In genomic region chr19:45685045-45685444, GRCh38 we compare ENCODE assay signal across 5 cellular contexts. TPM values are rescaled to one million over a fixed set of nuclear protein-coding genes. Genes with fewer than 3 reads are reported as not detected.
A peak's percentile ranks its signal among the peaks of the same experiment; 100 is the strongest.
DNase-seq lines count a peak whose midpoint lies in the region; ATAC-seq, FAIRE-seq and TF ChIP-seq lines count a peak whose summit lies in the region.
"Not testable (repeated sequence)": the region's sequence is repeated elsewhere in the genome, so short reads cannot be mapped to it uniquely, and the experiment has no call there.

No MANE protein-coding gene starts in this region.

- peaks cover 15% of the 10 kb centered on the region for H3K79me2 ChIP-seq in K562 (ENCODE audit: control insufficient read depth, insufficient read depth, low read length)

- H3K4me1 Mint-ChIP-seq in T-helper 17 cell, nephron progenitor cell: not testable (repeated sequence)
- peaks cover 9 to 21% of the 10 kb centered on the region in 2 donors for H3K4me1 Mint-ChIP-seq in stimulated activated naive B cell treated with anti-CD40 and anti-IgM and Interleukin-4, amounts not matched to agents 10 μg/mL and 1 μg/mL and 100 μg/mL, for 72 hours

- TF ChIP-seq POLR2A in K562 (conservative IDR thresholded peaks at IDR 0.05): peak; percentile 46

- H3K36me3 ChIP-seq in HEK293 (ENCODE audit: control insufficient read depth in 2 of 2, insufficient read depth in 1 of 2, low read length in 2 of 2) (peaks cover 59 to 61% of the 10 kb centered on the region in 2 experiments), K562 (ENCODE audit: control insufficient read depth, insufficient read depth, low read length) (peaks cover 70% of the 10 kb centered on the region; the same call in 2 of the 3 replicates)

- not testable (repeated sequence) for H3K9me3 ChIP-seq in HEK293 (ENCODE audit: control insufficient read depth, insufficient read depth, low read depth, low read length); T-helper 17 cell (ENCODE audit: control insufficient read depth, low read length, poor library complexity, severe bottlenecking); K562 (replicated peaks; ENCODE audit: control insufficient read depth, insufficient read depth, low read depth, low read length)

- not testable (repeated sequence) for BruUV-seq in K562 (replicated peaks; lab: Mats Ljungman, UMichigan)

- in situ Hi-C loops in K562 (cut with MboI): not testable (repeated sequence)

- not testable (repeated sequence) for H2AFZ ChIP-seq in K562 (ENCODE audit: low read depth, low read length)

- CTCF ChIA-PET in HEK293 (lab: Yijun Ruan, JAX): interaction anchor here (0.5 to 11.3 kb wide), 4 partner anchors 7 to 257 kb away, joined by 3 to 121 read pairs (median 32); partner anchors contain the start of genes QPCTL and SNRPD2
- CTCF ChIA-PET in K562 (lab: Yijun Ruan, JAX; ENCODE audit: low intra/inter-chr PET ratio): not testable (repeated sequence)

- H4K20me1 ChIP-seq in K562 (replicated peaks; ENCODE audit: control insufficient read depth, insufficient read depth, low read length): not testable (repeated sequence)

- 82% methylated on average over 6 of the region's 11 CpGs for WGBS in K562 (ENCODE audit: insufficient coverage, low coverage, missing lambda C conversion rate)

- not testable (repeated sequence) for H3K36me3 Mint-ChIP-seq in T-helper 17 cell (ENCODE audit: low read depth)
- peaks cover 46% of the 10 kb centered on the region for H3K36me3 Mint-ChIP-seq in nephron progenitor cell (ENCODE audit: low read depth)
- peaks cover 38 to 55% of the 10 kb centered on the region in 2 donors for H3K36me3 Mint-ChIP-seq in stimulated activated naive B cell treated with anti-CD40 and anti-IgM and Interleukin-4, amounts not matched to agents 10 μg/mL and 1 μg/mL and 100 μg/mL, for 72 hours

- not testable (repeated sequence) for DNase-seq in T-helper 17 cell; K562 (ENCODE audit: extremely low read depth in 1 of 4, low spot score in 3 of 4); nephron progenitor cell; stimulated activated naive B cell treated with anti-CD40 and anti-IgM and Interleukin-4, amounts not matched to agents 10 μg/mL and 1 μg/mL and 100 μg/mL, for 72 hours

- not testable (repeated sequence) for H3K27me3 ChIP-seq in K562 (ENCODE audit: control insufficient read depth in 2 of 2, insufficient read depth in 2 of 2, low read length in 2 of 2)

- not testable (repeated sequence) for H3K4me1 ChIP-seq in HEK293 (ENCODE audit: control insufficient read depth, insufficient read depth, low read length)
- peaks cover 3 to 19% of the 10 kb centered on the region in 2 experiments; a peak in 2 of 5 replicates for H3K4me1 ChIP-seq in K562 (replicated peaks in 1 of 2; ENCODE audit: control insufficient read depth in 2 of 2, insufficient read depth in 2 of 2, low read length in 2 of 2)

- H3K9me1 ChIP-seq in K562 (ENCODE audit: control insufficient read depth, insufficient read depth, low read length): not testable (repeated sequence)

- intact Hi-C loops in K562 (cut with micrococcal nuclease): not testable (repeated sequence)

- not testable (repeated sequence) for TF ChIP-seq CTCF in HEK293 (tag by site-specific recombination; IDR thresholded peaks at IDR 0.05); K562 (IDR thresholded peaks at IDR 0.05 in 2 of 3, conservative IDR thresholded peaks at IDR 0.05 in 1 of 3; ENCODE audit: insufficient read depth in 2 of 3, low read depth in 1 of 3, low read length in 3 of 3); nephron progenitor cell (IDR thresholded peaks at IDR 0.05)

- POLR2A ChIA-PET in HEK293 (lab: Yijun Ruan, JAX) (interaction anchor here (0.6 to 9.9 kb wide), 5 partner anchors 8 to 187 kb away, joined by 3 to 111 read pairs (median 3); partner anchors contain the start of gene SIX5), K562 (lab: Yijun Ruan, JAX) (interaction anchor here (0.6 to 3.1 kb wide), 4 partner anchors 7 to 28 kb away, joined by 3 to 15 read pairs (median 6); partner anchors contain the start of genes QPCTL and SNRPD2)

- TF ChIP-seq EP300 in K562 (IDR thresholded peaks at IDR 0.05; ENCODE audit: low read length): not testable (repeated sequence)

- not testable (repeated sequence) for ATAC-seq in T-helper 17 cell; K562; stimulated activated naive B cell treated with anti-CD40 and anti-IgM and Interleukin-4, amounts not matched to agents 10 μg/mL and 1 μg/mL and 100 μg/mL, for 72 hours (replicated peaks)

- not testable (repeated sequence) for H3K4me3 ChIP-seq in HEK293 (ENCODE audit: low read depth, low read length); K562

- not testable (repeated sequence) for H3K9me3 Mint-ChIP-seq in nephron progenitor cell; stimulated activated naive B cell treated with anti-CD40 and anti-IgM and Interleukin-4, amounts not matched to agents 10 μg/mL and 1 μg/mL and 100 μg/mL, for 72 hours

- not testable (repeated sequence) for TF ChIP-seq RAD21 in K562 (CRISPR knock-in tag; conservative IDR thresholded peaks at IDR 0.05 in 1 of 2, IDR thresholded peaks at IDR 0.05 in 1 of 2)

- not testable (repeated sequence) for H3K4me3 Mint-ChIP-seq in T-helper 17 cell; nephron progenitor cell; stimulated activated naive B cell treated with anti-CD40 and anti-IgM and Interleukin-4, amounts not matched to agents 10 μg/mL and 1 μg/mL and 100 μg/mL, for 72 hours

- H3K27ac Mint-ChIP-seq in T-helper 17 cell (peak overlapping the region; percentile 79), nephron progenitor cell (peak overlapping the region; percentile 32)
- peak overlapping the region; percentile 70 for H3K27ac Mint-ChIP-seq in stimulated activated naive B cell treated with anti-CD40 and anti-IgM and Interleukin-4, amounts not matched to agents 10 μg/mL and 1 μg/mL and 100 μg/mL, for 72 hours

- H3K27ac ChIP-seq in HEK293 (ENCODE audit: extremely low read depth, low read depth, low read length); K562 (ENCODE audit: extremely low read depth, low read depth, low read length): not testable (repeated sequence)

- FAIRE-seq in K562 (lab: Jason Lieb, UNC): not testable (repeated sequence)

- H3K9ac ChIP-seq in K562 (ENCODE audit: insufficient read depth in 1 of 2, low read depth in 2 of 2, low read length in 2 of 2): not testable (repeated sequence)

- not testable (repeated sequence) for H3K4me2 ChIP-seq in K562 (ENCODE audit: insufficient read depth, low read length)

- not testable (repeated sequence) for H3K27me3 Mint-ChIP-seq in T-helper 17 cell; stimulated activated naive B cell treated with anti-CD40 and anti-IgM and Interleukin-4, amounts not matched to agents 10 μg/mL and 1 μg/mL and 100 μg/mL, for 72 hours
- peaks cover 23% of the 10 kb centered on the region for H3K27me3 Mint-ChIP-seq in nephron progenitor cell (ENCODE audit: low read depth, poor library complexity)

RNA-seq across cellular contexts. Expression of gene SNRPD2, which starts 6.7 kb away (rescaled TPM):
- total RNA-seq in T-helper 17 cell (100 to 1,000 TPM; 333 to 339 TPM), K562 (2014; rRNA removed) (1,029 and 1,092 TPM in 2 replicates), K562 (2014; rRNA removed; fragmentation: Illumina TruSeq; extraction: Trizol) (793 and 886 TPM in 2 replicates), K562 (2015; rRNA removed; fragmentation: Illumina TruSeq; extraction: Trizol) (677 and 728 TPM in 2 replicates), K562 (2021) (1,103 and 1,199 TPM in 2 replicates)
- 50.0 and 52.6 TPM in 2 replicates for total RNA-seq in K562 (2011; cell fraction: chromatin; rRNA removed; ENCODE audit: low replicate concordance)
- total RNA-seq in K562 (2011; cell fraction: nucleolus; rRNA removed): 163 and 171 TPM in 2 replicates
- total RNA-seq in K562 (2011; cell fraction: nucleoplasm; rRNA removed): 148 and 206 TPM in 2 replicates
- polyA plus RNA-seq in K562 (2011; rRNA removed) (1,538 and 1,599 TPM in 2 replicates), K562 (2014; fragmentation: Illumina TruSeq; extraction: Trizol) (781 and 861 TPM in 2 replicates), K562 (2014; fragmentation: Nextera tagmentation; extraction: Ambion mirVana) (1,000 to 10,000 TPM; 3,747 to 4,411 TPM), K562 (2014; rRNA removed) (1,021 and 1,290 TPM in 2 replicates)
- polyA plus RNA-seq in K562 (2011; cell fraction: cytosol; rRNA removed): 691 and 802 TPM in 2 replicates
- 342 and 554 TPM in 2 replicates for polyA plus RNA-seq in K562 (2011; cell fraction: nucleus; rRNA removed)
- polyA plus RNA-seq in K562 (2012): 738 and 818 TPM in 2 replicates
- polyA minus RNA-seq in K562 (2011; rRNA and poly(A)+ RNA removed): 280 and 301 TPM in 2 replicates
- 111 and 125 TPM in 2 replicates for polyA minus RNA-seq in K562 (2011; cell fraction: cytosol; rRNA and poly(A)+ RNA removed)
- polyA minus RNA-seq in K562 (2011; cell fraction: nucleus; rRNA and poly(A)+ RNA removed): 38.4 and 110 TPM in 2 replicates

RNA-seq across cellular contexts. Expression of gene QPCTL, which starts 7.4 kb away (rescaled TPM):
- total RNA-seq in T-helper 17 cell (10 to 100 TPM in 1 of 2 donors, 1 to 10 TPM in 1; 7.1 to 13.2 TPM), K562 (2014; rRNA removed) (22.3 and 25.1 TPM in 2 replicates), K562 (2014; rRNA removed; fragmentation: Illumina TruSeq; extraction: Trizol) (7.2 and 9.2 TPM in 2 replicates), K562 (2015; rRNA removed; fragmentation: Illumina TruSeq; extraction: Trizol) (7.4 and 7.5 TPM in 2 replicates), K562 (2021) (29.4 and 31.3 TPM in 2 replicates)
- 21.6 and 47.1 TPM in 2 replicates for total RNA-seq in K562 (2011; cell fraction: chromatin; rRNA removed; ENCODE audit: low replicate concordance)
- 66.6 and 72.4 TPM in 2 replicates for total RNA-seq in K562 (2011; cell fraction: nucleolus; rRNA removed)
- 43.8 and 47.6 TPM in 2 replicates for total RNA-seq in K562 (2011; cell fraction: nucleoplasm; rRNA removed)
- polyA plus RNA-seq in K562 (2011; rRNA removed) (12.7 and 24.3 TPM in 2 replicates), K562 (2014; fragmentation: Illumina TruSeq; extraction: Trizol) (14.2 and 17.9 TPM in 2 replicates), K562 (2014; fragmentation: Nextera tagmentation; extraction: Ambion mirVana) (1 to 10 TPM in 1 of 2 experiments, under 1 TPM in 1; 0.99 to 1.6 TPM), K562 (2014; rRNA removed) (21.1 and 25.9 TPM in 2 replicates)
- polyA plus RNA-seq in K562 (2011; cell fraction: cytosol; rRNA removed): 28.9 and 37.9 TPM in 2 replicates
- 66.3 and 85.9 TPM in 2 replicates for polyA plus RNA-seq in K562 (2011; cell fraction: nucleus; rRNA removed)
- 19.5 and 24.1 TPM in 2 replicates for polyA plus RNA-seq in K562 (2012)
- polyA minus RNA-seq in K562 (2011; rRNA and poly(A)+ RNA removed): 8.8 and 10.7 TPM in 2 replicates
- 13.4 and 16.7 TPM in 2 replicates for polyA minus RNA-seq in K562 (2011; cell fraction: cytosol; rRNA and poly(A)+ RNA removed)
- 11.1 and 12.7 TPM in 2 replicates for polyA minus RNA-seq in K562 (2011; cell fraction: nucleus; rRNA and poly(A)+ RNA removed)

RNA-seq across cellular contexts. Expression of gene GIPR, which starts 17.0 kb away (rescaled TPM):
- total RNA-seq in T-helper 17 cell (1 to 10 TPM; 2.3 to 4.6 TPM), K562 (2014; rRNA removed) (12.7 and 14.9 TPM in 2 replicates), K562 (2014; rRNA removed; fragmentation: Illumina TruSeq; extraction: Trizol) (13.4 and 13.6 TPM in 2 replicates), K562 (2015; rRNA removed; fragmentation: Illumina TruSeq; extraction: Trizol) (19.6 and 19.8 TPM in 2 replicates), K562 (2021) (21.7 and 24.4 TPM in 2 replicates)
- total RNA-seq in K562 (2011; cell fraction: chromatin; rRNA removed; ENCODE audit: low replicate concordance): 167 and 311 TPM in 2 replicates
- 156 and 157 TPM in 2 replicates for total RNA-seq in K562 (2011; cell fraction: nucleolus; rRNA removed)
- 157 and 215 TPM in 2 replicates for total RNA-seq in K562 (2011; cell fraction: nucleoplasm; rRNA removed)
- polyA plus RNA-seq in K562 (2011; rRNA removed) (10.7 and 14.0 TPM in 2 replicates), K562 (2014; fragmentation: Illumina TruSeq; extraction: Trizol) (12.7 and 16.9 TPM in 2 replicates), K562 (2014; fragmentation: Nextera tagmentation; extraction: Ambion mirVana) (1 to 10 TPM; 2.2 to 2.5 TPM), K562 (2014; rRNA removed) (26.3 and 26.8 TPM in 2 replicates)
- 5.8 and 6.6 TPM in 2 replicates for polyA plus RNA-seq in K562 (2011; cell fraction: cytosol; rRNA removed)
- polyA plus RNA-seq in K562 (2011; cell fraction: nucleus; rRNA removed): 109 and 181 TPM in 2 replicates
- polyA plus RNA-seq in K562 (2012): 31.1 and 55.4 TPM in 2 replicates
- polyA minus RNA-seq in K562 (2011; rRNA and poly(A)+ RNA removed): 13.2 and 19.1 TPM in 2 replicates
- 7.3 and 11.5 TPM in 2 replicates for polyA minus RNA-seq in K562 (2011; cell fraction: cytosol; rRNA and poly(A)+ RNA removed)
- polyA minus RNA-seq in K562 (2011; cell fraction: nucleus; rRNA and poly(A)+ RNA removed): 49.4 and 54.7 TPM in 2 replicates

RNA-seq across cellular contexts. Expression of gene FBXO46, which starts 45.7 kb away (rescaled TPM):
- total RNA-seq in T-helper 17 cell (10 to 100 TPM; 19.4 to 23.2 TPM), K562 (2014; rRNA removed) (13.2 and 18.5 TPM in 2 replicates), K562 (2014; rRNA removed; fragmentation: Illumina TruSeq; extraction: Trizol) (5.0 and 5.5 TPM in 2 replicates), K562 (2015; rRNA removed; fragmentation: Illumina TruSeq; extraction: Trizol) (7.9 and 8.3 TPM in 2 replicates), K562 (2021) (32.6 and 36.1 TPM in 2 replicates)
- 16.6 and 30.3 TPM in 2 replicates for total RNA-seq in K562 (2011; cell fraction: chromatin; rRNA removed; ENCODE audit: low replicate concordance)
- total RNA-seq in K562 (2011; cell fraction: nucleolus; rRNA removed): 17.5 and 18.4 TPM in 2 replicates
- 21.0 and 36.0 TPM in 2 replicates for total RNA-seq in K562 (2011; cell fraction: nucleoplasm; rRNA removed)
- polyA plus RNA-seq in K562 (2011; rRNA removed) (5.4 and 6.1 TPM in 2 replicates), K562 (2014; fragmentation: Illumina TruSeq; extraction: Trizol) (7.3 and 10.9 TPM in 2 replicates), K562 (2014; fragmentation: Nextera tagmentation; extraction: Ambion mirVana) (1 to 10 TPM; 1.5 to 4.0 TPM), K562 (2014; rRNA removed) (11.8 and 15.6 TPM in 2 replicates)
- polyA plus RNA-seq in K562 (2011; cell fraction: cytosol; rRNA removed): 10.2 and 11.6 TPM in 2 replicates
- polyA plus RNA-seq in K562 (2011; cell fraction: nucleus; rRNA removed): 19.1 and 20.0 TPM in 2 replicates
- 9.1 and 13.3 TPM in 2 replicates for polyA plus RNA-seq in K562 (2012)
- polyA minus RNA-seq in K562 (2011; rRNA and poly(A)+ RNA removed): 3.9 and 4.7 TPM in 2 replicates
- 6.2 and 6.7 TPM in 2 replicates for polyA minus RNA-seq in K562 (2011; cell fraction: cytosol; rRNA and poly(A)+ RNA removed)
- 4.8 and 8.6 TPM in 2 replicates for polyA minus RNA-seq in K562 (2011; cell fraction: nucleus; rRNA and poly(A)+ RNA removed)

RNA-seq across cellular contexts. Expression of gene EML2, which starts 45.8 kb away (rescaled TPM):
- total RNA-seq in T-helper 17 cell (10 to 100 TPM; 58.1 to 61.2 TPM), K562 (2014; rRNA removed) (38.8 and 45.0 TPM in 2 replicates), K562 (2014; rRNA removed; fragmentation: Illumina TruSeq; extraction: Trizol) (13.0 and 16.7 TPM in 2 replicates), K562 (2015; rRNA removed; fragmentation: Illumina TruSeq; extraction: Trizol) (19.6 and 21.6 TPM in 2 replicates), K562 (2021) (56.3 and 69.6 TPM in 2 replicates)
- total RNA-seq in K562 (2011; cell fraction: chromatin; rRNA removed; ENCODE audit: low replicate concordance): 111 and 247 TPM in 2 replicates
- total RNA-seq in K562 (2011; cell fraction: nucleolus; rRNA removed): 153 and 167 TPM in 2 replicates
- total RNA-seq in K562 (2011; cell fraction: nucleoplasm; rRNA removed): 116 and 121 TPM in 2 replicates
- polyA plus RNA-seq in K562 (2011; rRNA removed) (24.8 and 42.3 TPM in 2 replicates), K562 (2014; fragmentation: Illumina TruSeq; extraction: Trizol) (30.7 and 40.9 TPM in 2 replicates), K562 (2014; fragmentation: Nextera tagmentation; extraction: Ambion mirVana) (1 to 10 TPM; 2.6 to 2.7 TPM), K562 (2014; rRNA removed) (50.9 and 53.9 TPM in 2 replicates)
- polyA plus RNA-seq in K562 (2011; cell fraction: cytosol; rRNA removed): 33.6 and 35.3 TPM in 2 replicates
- polyA plus RNA-seq in K562 (2011; cell fraction: nucleus; rRNA removed): 183 and 277 TPM in 2 replicates
- 52.0 and 83.3 TPM in 2 replicates for polyA plus RNA-seq in K562 (2012)
- 17.6 and 20.1 TPM in 2 replicates for polyA minus RNA-seq in K562 (2011; rRNA and poly(A)+ RNA removed)
- 23.7 and 26.5 TPM in 2 replicates for polyA minus RNA-seq in K562 (2011; cell fraction: cytosol; rRNA and poly(A)+ RNA removed)
- 41.0 and 43.9 TPM in 2 replicates for polyA minus RNA-seq in K562 (2011; cell fraction: nucleus; rRNA and poly(A)+ RNA removed)
